In genomic region chr15:75641176-75641498, GRCh38 we compare ENCODE assay signal across 9 cellular contexts. TPM values are rescaled to one million over a fixed set of nuclear protein-coding genes. Genes with fewer than 3 reads are reported as not detected.
DNase-seq lines count a peak whose midpoint lies in the region; ATAC-seq and TF ChIP-seq lines count a peak whose summit lies in the region.
"Had no signal": no experiment of that assay in that cellular context is flagged by ENCODE, and none has a peak within 500 bp of the region (broad histone marks: within the 10 kb centered on the region; RNA-seq: fewer than 3 reads in every experiment).

No MANE protein-coding gene starts in this region.

- peak overlapping the region; percentile 75 for H3K4me3 ChIP-seq in SU-DHL-6 (ENCODE audit: insufficient read depth, low read length, poor library complexity, severe bottlenecking)
- H3K4me3 ChIP-seq in iPS-18a (ENCODE audit: low read length) = peak overlapping the region; percentile 91
- H3K4me3 ChIP-seq in stomach smooth muscle (ENCODE audit: low read length in 2 of 2) = peak overlapping the region in 1 of 2 donors; percentile 99

- no peaks in the 10 kb centered on the region for H3K36me3 ChIP-seq in SU-DHL-6 (ENCODE audit: low read length)
- H3K36me3 ChIP-seq in iPS-18a (ENCODE audit: control insufficient read depth, low read depth, low read length) = peaks cover 3% of the 10 kb centered on the region
- H3K36me3 ChIP-seq in stomach smooth muscle (ENCODE audit: control insufficient read depth in 2 of 2, insufficient read depth in 2 of 2, low read length in 2 of 2) = no peaks in the 10 kb centered on the region

- H3K9me3 ChIP-seq in SU-DHL-6 (ENCODE audit: insufficient read depth, low read length) (no peaks in the 10 kb centered on the region), iPS-18a (ENCODE audit: control insufficient read depth, low read depth, low read length) (no peaks in the 10 kb centered on the region), stomach smooth muscle (ENCODE audit: control insufficient read depth in 2 of 2, low read length in 2 of 2) (no peaks in the 10 kb centered on the region)

- H3K27me3 ChIP-seq in SU-DHL-6 (ENCODE audit: low read length) (no peaks in the 10 kb centered on the region), iPS-18a (ENCODE audit: control insufficient read depth, insufficient read depth, low read length) (peaks cover 9% of the 10 kb centered on the region), stomach smooth muscle (ENCODE audit: control insufficient read depth in 1 of 2, insufficient read depth in 2 of 2, low read length in 2 of 2) (no peaks in the 10 kb centered on the region)

- peak; percentile 7 for TF ChIP-seq CTCF in SU-DHL-6 (IDR thresholded peaks at IDR 0.05; ENCODE audit: insufficient read depth, low read length, poor library complexity, severe bottlenecking)

- H3K27ac ChIP-seq in SU-DHL-6 (ENCODE audit: low read depth, low read length) (peak overlapping the region; percentile 75; the same call in 1 of the 2 replicates), iPS-18a (ENCODE audit: low read length) (no peak overlapping the region), stomach smooth muscle (ENCODE audit: low read length) (peak overlapping the region; percentile 86)

- H3K4me3 Mint-ChIP-seq in activated T-cell treated with anti-CD3 and anti-CD28 coated beads, Interleukin-2, amount 50 U/mL, for 4 hours = peak overlapping the region; percentile 96

- no peak for ATAC-seq in activated T-cell treated with anti-CD3 and anti-CD28 coated beads, Interleukin-2, amount 50 U/mL, for 4 hours
- ATAC-seq in GM18861 (IDR thresholded peaks at IDR 0.05; ENCODE audit: unreplicated experiment) = no peak

- no peak overlapping the region for H2AFZ ChIP-seq in SU-DHL-6 (ENCODE audit: low read depth, low read length, severe bottlenecking)

- peaks cover 8% of the 10 kb centered on the region for H3F3A ChIP-seq in SU-DHL-6 (ENCODE audit: insufficient read depth)

- no peaks in the 10 kb centered on the region for H3K9me3 Mint-ChIP-seq in activated T-cell treated with anti-CD3 and anti-CD28 coated beads, Interleukin-2, amount 50 U/mL, for 4 hours

- H4K20me1 ChIP-seq in SU-DHL-6 (ENCODE audit: low read depth, low read length) = peaks cover 3% of the 10 kb centered on the region; the same call in 1 of the 2 replicates

- H3K9ac ChIP-seq in SU-DHL-6 (ENCODE audit: low read length) (peak overlapping the region; percentile 84), iPS-18a (ENCODE audit: low read length) (peak overlapping the region; percentile 99), stomach smooth muscle (ENCODE audit: low read length in 2 of 2) (no peak overlapping the region)

- peak overlapping the region; percentile 99 for H3K4me2 ChIP-seq in SU-DHL-6 (ENCODE audit: low read depth, low read length, poor library complexity, severe bottlenecking)

- H3K27me3 Mint-ChIP-seq in activated T-cell treated with anti-CD3 and anti-CD28 coated beads, Interleukin-2, amount 50 U/mL, for 4 hours (ENCODE audit: low read depth) = no peaks in the 10 kb centered on the region

- H3K4me1 ChIP-seq in iPS-18a (ENCODE audit: control insufficient read depth, low read depth, low read length) (peaks cover 7% of the 10 kb centered on the region), stomach smooth muscle (ENCODE audit: control insufficient read depth, insufficient read depth, low read length) (peaks cover 37% of the 10 kb centered on the region)

- in situ Hi-C loops in G401 (cut with HindIII; ENCODE audit: low sequenced_read_pairs) = no loop called here

- no peaks in the 10 kb centered on the region for H3K9me2 ChIP-seq in SU-DHL-6 (replicated peaks; ENCODE audit: insufficient read depth, low read length)

- peaks cover 9% of the 10 kb centered on the region for H3K36me3 Mint-ChIP-seq in activated T-cell treated with anti-CD3 and anti-CD28 coated beads, Interleukin-2, amount 50 U/mL, for 4 hours (ENCODE audit: insufficient read depth)

- no peak for DNase-seq in activated T-cell treated with anti-CD3 and anti-CD28 coated beads, Interleukin-2, amount 50 U/mL, for 4 hours
- DNase-seq in activated T-cell treated with anti-CD3 and anti-CD28 coated beads for 4 hours (no peak), occipital lobe (lab: John Stamatoyannopoulos, UW) (no peak), G401 (ENCODE audit: low spot score) (no peak)
- DNase-seq: cortex of kidney had no signal

- H3K4me1 Mint-ChIP-seq in activated T-cell treated with anti-CD3 and anti-CD28 coated beads, Interleukin-2, amount 50 U/mL, for 4 hours (ENCODE audit: low read depth) = peaks cover 29% of the 10 kb centered on the region

- peaks cover 34% of the 10 kb centered on the region for H3K79me2 ChIP-seq in SU-DHL-6 (ENCODE audit: insufficient read depth, low read length)

RNA-seq across cellular contexts. Expression of gene IMP3, which starts 1.1 kb away (rescaled TPM):
- total RNA-seq in activated T-cell treated with anti-CD3 and anti-CD28 coated beads, Interleukin-2, amount 50 U/mL, for 4 hours = 100 to 1,000 TPM; 133 to 156 (median 142) TPM
- 35.9 TPM for total RNA-seq in occipital lobe
- 118 and 123 TPM in 2 replicates for total RNA-seq in G401 (2014; rRNA removed; shearing (Covaris generic))

RNA-seq across cellular contexts. Expression of gene SNX33, which starts 6.6 kb away (rescaled TPM):
- 1 to 10 TPM; 2.4 to 3.4 (median 2.5) TPM for total RNA-seq in activated T-cell treated with anti-CD3 and anti-CD28 coated beads, Interleukin-2, amount 50 U/mL, for 4 hours
- 1.4 TPM for total RNA-seq in occipital lobe
- total RNA-seq in G401 (2014; rRNA removed; shearing (Covaris generic)) = 13.9 and 15.1 TPM in 2 replicates

RNA-seq across cellular contexts. Expression of gene SNUPN, which starts 15.6 kb away (rescaled TPM):
- total RNA-seq in activated T-cell treated with anti-CD3 and anti-CD28 coated beads, Interleukin-2, amount 50 U/mL, for 4 hours = 10 to 100 TPM; 32.1 to 35.7 (median 32.8) TPM
- 26.0 TPM for total RNA-seq in occipital lobe
- total RNA-seq in G401 (2014; rRNA removed; shearing (Covaris generic)) = 19.3 and 37.4 TPM in 2 replicates

Comparison
In these comparisons a context has a peak if more than half of its experiments do, and no peak if none do; other contexts are left out.
1. H3K9ac ChIP-seq: peak in SU-DHL-6 (single experiment) and iPS-18a (single experiment); none in stomach smooth muscle (0 of 2).